Comparison of ENCODE assay signal across 8 cellular contexts in the genomic region with DNA sequence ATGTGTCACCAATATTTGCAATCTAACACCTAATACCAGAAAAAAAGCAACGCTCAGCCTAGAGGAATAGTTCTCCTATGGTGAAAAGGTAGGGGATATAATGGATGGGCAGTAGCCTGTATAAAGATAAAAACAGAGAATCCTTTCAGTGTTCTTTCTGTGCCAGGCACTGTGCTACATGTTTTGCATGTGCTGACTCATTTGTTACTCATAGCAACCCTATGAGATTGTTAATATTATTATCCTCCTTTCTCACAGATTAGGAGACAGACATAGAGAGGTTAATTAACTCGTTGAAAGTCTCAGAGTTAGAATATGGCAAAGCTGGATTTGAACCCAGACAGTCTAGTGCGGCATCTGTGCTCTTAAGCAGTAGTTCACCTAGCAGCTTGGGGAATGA. TPM values are rescaled to one million over a fixed set of nuclear protein-coding genes. Genes with fewer than 3 reads are reported as not detected.
DNase-seq lines count a peak whose midpoint lies in the region; ATAC-seq, FAIRE-seq and TF ChIP-seq lines count a peak whose summit lies in the region.
"Not testable (repeated sequence)": the region's sequence is repeated elsewhere in the genome, so short reads cannot be mapped to it uniquely, and the experiment has no call there.
"Had no signal": no experiment of that assay in that cellular context is flagged by ENCODE, and none has a peak within 500 bp of the region (broad histone marks: within the 10 kb centered on the region; RNA-seq: fewer than 3 reads in every experiment).

No MANE protein-coding gene starts in this region.

- not testable (repeated sequence) for TF ChIP-seq POLR2A in endothelial cell of umbilical vein (IDR thresholded peaks at IDR 0.05; ENCODE audit: low read depth, low read length)

- dilution Hi-C loops in mammary epithelial cell (cut with HindIII; ENCODE audit: low sequenced_read_pairs) = loop anchor here (5.0 kb wide), 1 partner anchor 75 kb away; no protein-coding TSS in a partner anchor
- dilution Hi-C loops in endothelial cell of umbilical vein (cut with MboI; ENCODE audit: extremely low pct_ligation_motif_present, low sequenced_read_pairs) = not testable (repeated sequence)

- in situ Hi-C loops in mammary epithelial cell (cut with MboI; ENCODE audit: low sequenced_read_pairs in 2 of 2) = not testable (repeated sequence)

- H3K9me3 ChIP-seq in astrocyte (ENCODE audit: insufficient read depth, low read depth, low read length); mammary epithelial cell (replicated peaks; ENCODE audit: insufficient read depth, low read length); endothelial cell of umbilical vein (replicated peaks; ENCODE audit: control insufficient read depth, insufficient read depth, low read length); mesenchymal stem cell (ENCODE audit: control insufficient read depth, low read length): not testable (repeated sequence)

- H3K9me1 ChIP-seq in endothelial cell of umbilical vein (replicated peaks; ENCODE audit: control insufficient read depth, extremely low read depth, insufficient read depth, low read length) = not testable (repeated sequence)

- CTCF ChIA-PET in mammary epithelial cell (lab: Charles Lee; ENCODE audit: low non-redundant PET) (interaction anchor here (0.7 kb wide), 1 partner anchor 127 kb away, joined by 3 read pairs; no protein-coding TSS in a partner anchor), endothelial cell of umbilical vein (lab: Charles Lee) (interaction anchor here (2.0 kb wide), 1 partner anchor 72 kb away, joined by 9 read pairs; no protein-coding TSS in a partner anchor)

- H3K18ac ChIP-seq in mesenchymal stem cell (ENCODE audit: low read depth in 1 of 2, low read length in 2 of 2) = not testable (repeated sequence)

- H3K4me1 ChIP-seq in astrocyte (ENCODE audit: insufficient read depth, low read length); mesenchymal stem cell (ENCODE audit: control insufficient read depth, insufficient read depth, low read depth, low read length): not testable (repeated sequence)
- H3K4me1 ChIP-seq in mammary epithelial cell (ENCODE audit: insufficient read depth, low read length) = peaks cover 23% of the 10 kb centered on the region
- H3K4me1 ChIP-seq in endothelial cell of umbilical vein (ENCODE audit: control insufficient read depth, extremely low read depth, insufficient read depth, low read length) = peaks cover 19% of the 10 kb centered on the region
- H3K4me1 ChIP-seq in foreskin keratinocyte = peaks cover 23% of the 10 kb centered on the region

- POLR2A ChIA-PET in endothelial cell of umbilical vein (lab: Charles Lee) = not testable (repeated sequence)

- BruUV-seq in mammary epithelial cell (replicated peaks; lab: Mats Ljungman, UMichigan); endothelial cell of umbilical vein (replicated peaks; lab: Mats Ljungman, UMichigan): not testable (repeated sequence)

- H2AK5ac ChIP-seq in mesenchymal stem cell (ENCODE audit: low read length, severe bottlenecking) = not testable (repeated sequence)

- H3K23ac ChIP-seq in mesenchymal stem cell (ENCODE audit: low read length in 2 of 2) = not testable (repeated sequence)

- not testable (repeated sequence) for H2BK12ac ChIP-seq in mesenchymal stem cell (ENCODE audit: low read length in 2 of 2)

- not testable (repeated sequence) for DNase-seq in CD14-positive monocyte (ENCODE audit: low spot score); astrocyte (ENCODE audit: low read depth); mammary epithelial cell; endothelial cell of umbilical vein (ENCODE audit: low read depth, low spot score); foreskin keratinocyte; mesenchymal stem cell

- H3K27ac Mint-ChIP-seq in CD14-positive monocyte (peak overlapping the region in 4 of 7 donors; percentile 19 to 69 (median 45)), astrocyte (ENCODE audit: unreplicated experiment) (peak overlapping the region; percentile 8)

- not testable (repeated sequence) for H2BK5ac ChIP-seq in mesenchymal stem cell (ENCODE audit: low read depth, low read length, poor library complexity, severe bottlenecking)

- H3K36me3 ChIP-seq in astrocyte (ENCODE audit: insufficient read depth, low read length); mammary epithelial cell (ENCODE audit: insufficient read depth, low read length); endothelial cell of umbilical vein (ENCODE audit: control insufficient read depth in 2 of 2, extremely low read depth in 1 of 2, insufficient read depth in 2 of 2, low read length in 2 of 2); mesenchymal stem cell (ENCODE audit: control insufficient read depth in 1 of 2, insufficient read depth in 2 of 2, low read depth in 1 of 2, low read length in 2 of 2): not testable (repeated sequence)

- not testable (repeated sequence) for H4K8ac ChIP-seq in mesenchymal stem cell (ENCODE audit: low read length)

- not testable (repeated sequence) for H3K36me3 Mint-ChIP-seq in CD14-positive monocyte
- peaks cover 10% of the 10 kb centered on the region for H3K36me3 Mint-ChIP-seq in astrocyte (ENCODE audit: low read depth, unreplicated experiment)

- not testable (repeated sequence) for H3K4me3 Mint-ChIP-seq in CD14-positive monocyte; astrocyte (ENCODE audit: unreplicated experiment)

- not testable (repeated sequence) for TF ChIP-seq CTCF in CD14-positive monocyte (IDR thresholded peaks at IDR 0.05); astrocyte (IDR thresholded peaks at IDR 0.05; ENCODE audit: insufficient read depth, low read depth, low read length); mammary epithelial cell (conservative IDR thresholded peaks at IDR 0.05 in 1 of 2, IDR thresholded peaks at IDR 0.05 in 1 of 2; ENCODE audit: extremely low read depth in 1 of 2, insufficient read depth in 1 of 2, low read depth in 1 of 2, low read length in 2 of 2); endothelial cell of umbilical vein (IDR thresholded peaks at IDR 0.05; ENCODE audit: extremely low read depth in 1 of 2, insufficient read depth in 1 of 2, low read depth in 1 of 2, low read length in 2 of 2); foreskin keratinocyte (conservative IDR thresholded peaks at IDR 0.05)

- H3K79me2 ChIP-seq in astrocyte (ENCODE audit: insufficient read depth, low read length); mammary epithelial cell (ENCODE audit: insufficient read depth, low read length); endothelial cell of umbilical vein (ENCODE audit: control insufficient read depth, insufficient read depth, low read length): not testable (repeated sequence)

- peak; percentile 50 for ATAC-seq in foreskin keratinocyte

- not testable (repeated sequence) for H3K27me3 ChIP-seq in astrocyte (ENCODE audit: insufficient read depth, low read length); mammary epithelial cell (ENCODE audit: insufficient read depth, low read length); endothelial cell of umbilical vein (ENCODE audit: control insufficient read depth in 2 of 2, insufficient read depth in 2 of 2, low read length in 2 of 2); foreskin keratinocyte; mesenchymal stem cell (ENCODE audit: control insufficient read depth in 1 of 2, insufficient read depth in 1 of 2, low read length in 2 of 2)

- not testable (repeated sequence) for H3K14ac ChIP-seq in mesenchymal stem cell (ENCODE audit: low read length in 2 of 2)

- not testable (repeated sequence) for H4K20me1 ChIP-seq in astrocyte (ENCODE audit: insufficient read depth, low read length); mammary epithelial cell (ENCODE audit: insufficient read depth, low read length); endothelial cell of umbilical vein (replicated peaks; ENCODE audit: control insufficient read depth, extremely low read depth, insufficient read depth, low read length)

- not testable (repeated sequence) for FAIRE-seq in astrocyte (lab: Jason Lieb, UNC); endothelial cell of umbilical vein (lab: Jason Lieb, UNC)

- H3K27me3 Mint-ChIP-seq in CD14-positive monocyte (ENCODE audit: low read depth in 3 of 3); astrocyte (ENCODE audit: low read depth, unreplicated experiment): not testable (repeated sequence)

- not testable (repeated sequence) for H2BK15ac ChIP-seq in mesenchymal stem cell (ENCODE audit: low read depth, poor library complexity, severe bottlenecking)

- H3K9ac ChIP-seq in astrocyte (ENCODE audit: low read length); mammary epithelial cell (ENCODE audit: insufficient read depth, low read length); endothelial cell of umbilical vein (replicated peaks; ENCODE audit: extremely low read depth, insufficient read depth, low read length): not testable (repeated sequence)
- H3K9ac ChIP-seq in mesenchymal stem cell (ENCODE audit: low read length) = peak overlapping the region; percentile 11

- H3K79me1 ChIP-seq in mesenchymal stem cell (replicated peaks; ENCODE audit: low read length, poor library complexity, severe bottlenecking) = not testable (repeated sequence)

- not testable (repeated sequence) for H3K27ac ChIP-seq in astrocyte (ENCODE audit: low read depth, low read length); mesenchymal stem cell (ENCODE audit: low read length, poor library complexity, severe bottlenecking)
- H3K27ac ChIP-seq in mammary epithelial cell (ENCODE audit: insufficient read depth, low read depth, low read length) (peak overlapping the region; percentile 12), endothelial cell of umbilical vein (ENCODE audit: insufficient read depth, low read depth, low read length) (peak overlapping the region; percentile 76), foreskin keratinocyte (peak overlapping the region; percentile 42)

- H3K4ac ChIP-seq in mesenchymal stem cell (ENCODE audit: low read depth in 1 of 2, low read length in 2 of 2) = not testable (repeated sequence)

- not testable (repeated sequence) for H3K9me3 Mint-ChIP-seq in CD14-positive monocyte; astrocyte (ENCODE audit: unreplicated experiment)

- WGBS in mammary epithelial cell (ENCODE audit: low coverage, missing lambda C conversion rate) = 72% methylated on average over 3 of the region's 3 CpGs
- WGBS in mesenchymal stem cell = 81% methylated on average over 3 of the region's 3 CpGs

- H4K91ac ChIP-seq in mesenchymal stem cell (ENCODE audit: low read length) = not testable (repeated sequence)

- H3K4me1 Mint-ChIP-seq in CD14-positive monocyte (peaks cover 49% of the 10 kb centered on the region), astrocyte (ENCODE audit: low read depth, unreplicated experiment) (peaks cover 50% of the 10 kb centered on the region)

- not testable (repeated sequence) for H2AFZ ChIP-seq in astrocyte (ENCODE audit: low read depth, low read length); mammary epithelial cell (ENCODE audit: low read depth, low read length); endothelial cell of umbilical vein (ENCODE audit: low read depth, low read length); mesenchymal stem cell (ENCODE audit: low read depth, low read length)

- not testable (repeated sequence) for H2BK120ac ChIP-seq in mesenchymal stem cell (ENCODE audit: low read depth, low read length)

- intact Hi-C loops in CD14-positive monocyte (cut with micrococcal nuclease); endothelial cell of umbilical vein (cut with micrococcal nuclease): not testable (repeated sequence)
- intact Hi-C loops in mammary epithelial cell (cut with micrococcal nuclease) = loop anchor here (2.0 kb wide), 1 partner anchor 20 kb away; no protein-coding TSS in a partner anchor

- H3K4me3 ChIP-seq in astrocyte (ENCODE audit: insufficient read depth, low read depth, low read length); mammary epithelial cell (replicated peaks in 1 of 3; ENCODE audit: insufficient read depth in 1 of 3, low read depth in 2 of 3, low read length in 3 of 3); endothelial cell of umbilical vein (replicated peaks in 1 of 3; ENCODE audit: insufficient read depth in 1 of 3, low read depth in 1 of 3, low read length in 3 of 3); mesenchymal stem cell (ENCODE audit: insufficient read depth in 1 of 2, low read depth in 1 of 2, low read length in 2 of 2): not testable (repeated sequence)

- H3K4me2 ChIP-seq in astrocyte (ENCODE audit: low read length); mammary epithelial cell (ENCODE audit: insufficient read depth, low read depth, low read length); endothelial cell of umbilical vein (ENCODE audit: insufficient read depth, low read length); mesenchymal stem cell (ENCODE audit: low read length, poor library complexity, severe bottlenecking): not testable (repeated sequence)

RNA-seq across cellular contexts. Expression of gene ZNF697, which starts 45.3 kb away (rescaled TPM):
- under 1 TPM; 0.37 to 0.49 TPM for polyA plus RNA-seq in CD14-positive monocyte
- 46.1 and 58.4 TPM in 2 replicates for total RNA-seq in astrocyte
- total RNA-seq in mammary epithelial cell = 1 to 10 TPM; 7.3 to 9.4 TPM
- polyA plus RNA-seq in mammary epithelial cell = 1.8 TPM
- 5.2 TPM for polyA minus RNA-seq in mammary epithelial cell
- total RNA-seq in endothelial cell of umbilical vein = 14.1 and 15.0 TPM in 2 replicates
- 6.2 and 6.3 TPM in 2 replicates for polyA plus RNA-seq in endothelial cell of umbilical vein
- 5.2 and 5.9 TPM in 2 replicates for polyA plus RNA-seq in endothelial cell of umbilical vein (2011; cell fraction: cytosol; rRNA removed)
- 14.7 and 17.0 TPM in 2 replicates for polyA plus RNA-seq in endothelial cell of umbilical vein (2011; cell fraction: nucleus; rRNA removed)
- 11.7 and 13.9 TPM in 2 replicates for polyA plus RNA-seq in endothelial cell of umbilical vein (2012)
- 15.0 and 16.5 TPM in 2 replicates for polyA minus RNA-seq in endothelial cell of umbilical vein
- polyA minus RNA-seq in endothelial cell of umbilical vein (2011; cell fraction: cytosol; rRNA and poly(A)+ RNA removed) = 2.8 TPM
- polyA minus RNA-seq in endothelial cell of umbilical vein (2011; cell fraction: nucleus; rRNA and poly(A)+ RNA removed) = 30.5 and 32.3 TPM in 2 replicates
- total RNA-seq in foreskin keratinocyte = 6.7 and 7.7 TPM in 2 replicates
- 2.1 TPM in 2 replicates for polyA plus RNA-seq in foreskin keratinocyte
- 6.4 TPM for polyA plus RNA-seq in mesenchymal stem cell (2013, experiment 1 of 2)
- polyA plus RNA-seq in mesenchymal stem cell (2013, experiment 2 of 2) = 6.3 TPM
- total RNA-seq: CD4-positive, CD25-positive, alpha-beta regulatory T cell; CD8-positive, alpha-beta T cell had no signal
- polyA plus RNA-seq: CD4-positive, CD25-positive, alpha-beta regulatory T cell had no signal
